ENCODE assay signal across 1 cellular context in genomic region chr2:101782427-101782792, GRCh38.
TF ChIP-seq lines count a peak whose summit lies in the region.

No MANE protein-coding gene starts in this region.

TF ChIP-seq in H1, 55 proteins besides CTCF, POLR2A, EP300 and RAD21 (continued from another document):
- TF ChIP-seq E2F6 (IDR thresholded peaks at IDR 0.05) (no peak), CREB1 (IDR thresholded peaks at IDR 0.05) (no peak)
